21 cellular contexts compared by ENCODE assay signal in genomic region chr14:57383125-57383524, GRCh38. TPM values are rescaled to one million over a fixed set of nuclear protein-coding genes. Genes with fewer than 3 reads are reported as not detected.
A peak's percentile ranks its signal among the peaks of the same experiment; 100 is the strongest.
DNase-seq lines count a peak whose midpoint lies in the region; ATAC-seq and TF ChIP-seq lines count a peak whose summit lies in the region.
"Had no signal": no experiment of that assay in that cellular context is flagged by ENCODE, and none has a peak within 500 bp of the region (broad histone marks: within the 10 kb centered on the region; RNA-seq: fewer than 3 reads in every experiment).

No MANE protein-coding gene starts in this region.

- no peaks in the 10 kb centered on the region for H3K9me3 Mint-ChIP-seq in CD4-positive, alpha-beta T cell
- H3K9me3 Mint-ChIP-seq: IgD-negative memory B cell had no signal

- TF ChIP-seq RAD21 in IMR-90 (IDR thresholded peaks at IDR 0.05; ENCODE audit: low read length) = no peak

- ATAC-seq in IMR-90 (ENCODE audit: low read depth) (peak; percentile 37), HG02885 (IDR thresholded peaks at IDR 0.05; ENCODE audit: poor library complexity, unreplicated experiment) (no peak), HG03175 (IDR thresholded peaks at IDR 0.05; ENCODE audit: unreplicated experiment) (no peak)
- no peak for ATAC-seq in CD4-positive, alpha-beta T cell (ENCODE audit: poor library complexity)

- DNase-seq in GM23248 (no peak), IMR-90 (no peak), epithelial cell of prostate (ENCODE audit: low read depth, low spot score) (no peak), osteoblast (ENCODE audit: insufficient read length, low spot score, missing footprints) (no peak)
- no peak for DNase-seq in CD4-positive, alpha-beta T cell
- DNase-seq: ACHN, C1 segment of cervical spinal cord, DMS79, Kasumi-1, MM.1S, NCI-H1092, NCI-H1436 treated with DMSO at 0.1 percent for 48 hours, NCI-H2029, NCI-H345, NCI-H524 treated with DMSO at 0.1 percent for 48 hours, PC-9 had no signal

- H4K20me1 ChIP-seq in GM23248 (ENCODE audit: insufficient read depth) (no peaks in the 10 kb centered on the region), IMR-90 (ENCODE audit: insufficient read depth, low read length) (no peaks in the 10 kb centered on the region), osteoblast (ENCODE audit: insufficient read depth, low read length) (no peaks in the 10 kb centered on the region)

- CTCF ChIA-PET in IMR-90 (lab: Yijun Ruan, JAX) = interaction anchor here (0.6 kb wide), 1 partner anchor 724 kb away, joined by 6 read pairs; no protein-coding TSS in a partner anchor
- CTCF ChIA-PET in CD4-positive, alpha-beta T cell (lab: Charles Lee) = no interaction called here

- H3K9me1 ChIP-seq in IMR-90 (ENCODE audit: insufficient read depth, low read length) = no peaks in the 10 kb centered on the region; the same call in 1 of the 2 replicates

- peak overlapping the region; percentile 76 for H3K14ac ChIP-seq in IMR-90 (replicated peaks; ENCODE audit: low read depth, low read length)

- no peak overlapping the region for H2AK9ac ChIP-seq in IMR-90 (replicated peaks; ENCODE audit: low read depth, low read length, poor library complexity)

- H3F3A ChIP-seq in GM23248 (ENCODE audit: insufficient read depth) = peaks cover 17% of the 10 kb centered on the region

- H2BK5ac ChIP-seq in IMR-90 (ENCODE audit: low read depth, low read length, poor library complexity, severe bottlenecking) = peak overlapping the region; percentile 54

- H4K5ac ChIP-seq in IMR-90 (ENCODE audit: low read depth, low read length) = peak overlapping the region; percentile 48; the same call in 1 of the 2 replicates

- H3K9ac ChIP-seq in GM23248 (no peak overlapping the region), IMR-90 (ENCODE audit: low read depth, low read length) (no peak overlapping the region)

- peak overlapping the region in 1 of 2 experiments; percentile 33; a peak in 1 of 4 replicates for H4K8ac ChIP-seq in IMR-90 (ENCODE audit: low read depth in 2 of 2, low read length in 2 of 2)

- intact Hi-C loops in IMR-90 (cut with micrococcal nuclease) = no loop called here
- intact Hi-C loops in CD4-positive, alpha-beta T cell (cut with DNase I, micrococcal nuclease) = no loop called here

- H2BK15ac ChIP-seq in IMR-90 (ENCODE audit: low read depth, low read length) = peak overlapping the region; percentile 91; the same call in 1 of the 3 replicates

- BruUV-seq in IMR-90 (replicated peaks; lab: Mats Ljungman, UMichigan) = no TSS peak

- H2BK120ac ChIP-seq in IMR-90 (ENCODE audit: low read depth, low read length) = peak overlapping the region; percentile 86

- peak overlapping the region; percentile 72 for H2BK20ac ChIP-seq in IMR-90 (ENCODE audit: low read depth, low read length)

- in situ Hi-C loops in GM23248 (cut with MboI) = no loop called here
- in situ Hi-C loops in IMR-90 (cut with MboI; ENCODE audit: low sequenced_read_pairs) = no loop called here

- no peak overlapping the region for H2AK5ac ChIP-seq in IMR-90 (ENCODE audit: low read depth, low read length)

- H2AFZ ChIP-seq in GM23248 (peak overlapping the region; percentile 20; the same call in 1 of the 2 replicates), IMR-90 (replicated peaks; ENCODE audit: low read length, poor library complexity) (no peak overlapping the region), osteoblast (ENCODE audit: low read length) (peak overlapping the region; percentile 69)
- H2AFZ ChIP-seq: PC-9 had no signal

- no peaks in the 10 kb centered on the region for H3K4me1 Mint-ChIP-seq in CD4-positive, alpha-beta T cell (ENCODE audit: low read depth)

- TF ChIP-seq CTCF in IMR-90 (conservative IDR thresholded peaks at IDR 0.05; ENCODE audit: low read depth, low read length) = no peak
- TF ChIP-seq CTCF in osteoblast (IDR thresholded peaks at IDR 0.05; ENCODE audit: extremely low read depth, low read depth, low read length) = no peak
- TF ChIP-seq CTCF in CD4-positive, alpha-beta T cell (IDR thresholded peaks at IDR 0.05) = no peak

- H3K4me3 Mint-ChIP-seq in CD4-positive, alpha-beta T cell = no peak overlapping the region
- H3K4me3 Mint-ChIP-seq: IgD-negative memory B cell had no signal

- no peak overlapping the region for H3K56ac ChIP-seq in IMR-90 (ENCODE audit: extremely low read depth, insufficient read depth, low read length)

- H3K4me1 ChIP-seq in GM23248 (ENCODE audit: insufficient read depth) (peaks cover 23% of the 10 kb centered on the region), IMR-90 (ENCODE audit: control insufficient read depth, insufficient read depth, low read length) (peaks cover 8% of the 10 kb centered on the region; the same call in 1 of the 2 replicates), osteoblast (ENCODE audit: insufficient read depth, low read length) (peaks cover 24% of the 10 kb centered on the region)

- H3K79me1 ChIP-seq in IMR-90 (ENCODE audit: low read depth in 1 of 2, low read length in 2 of 2) = no peaks in the 10 kb centered on the region

- H3K4me2 ChIP-seq in GM23248 (ENCODE audit: unreplicated experiment) = no peak overlapping the region
- peak overlapping the region; percentile 43; the same call in 1 of the 2 replicates for H3K4me2 ChIP-seq in IMR-90 (ENCODE audit: low read depth, low read length)
- H3K4me2 ChIP-seq in osteoblast (ENCODE audit: insufficient read depth, low read length) = no peak overlapping the region

- dilution Hi-C loops in IMR-90 (cut with HindIII; ENCODE audit: low sequenced_read_pairs, unreplicated experiment) = no loop called here

- TF ChIP-seq POLR2A in IMR-90 (IDR thresholded peaks at IDR 0.05; ENCODE audit: low read depth, low read length) = no peak

- no peaks in the 10 kb centered on the region for H3K79me2 ChIP-seq in GM23248 (ENCODE audit: insufficient read depth)
- H3K79me2 ChIP-seq in osteoblast (ENCODE audit: insufficient read depth, low read length) = no peaks in the 10 kb centered on the region

- H3K9me2 ChIP-seq in GM23248 (ENCODE audit: insufficient read depth) = no peaks in the 10 kb centered on the region

- no peaks in the 10 kb centered on the region for H3K27me3 ChIP-seq in GM23248 (replicated peaks; ENCODE audit: insufficient read depth)
- H3K27me3 ChIP-seq in IMR-90 (ENCODE audit: control insufficient read depth, insufficient read depth, low read length) = no peaks in the 10 kb centered on the region
- H3K27me3 ChIP-seq in osteoblast (ENCODE audit: insufficient read depth, low read length) = no peaks in the 10 kb centered on the region
- no peaks in the 10 kb centered on the region for H3K27me3 ChIP-seq in CD4-positive, alpha-beta T cell (ENCODE audit: control insufficient read depth, insufficient read depth, low read length)

- no peaks in the 10 kb centered on the region for H3K36me3 ChIP-seq in GM23248 (ENCODE audit: low read depth)
- H3K36me3 ChIP-seq in IMR-90 (ENCODE audit: control insufficient read depth, insufficient read depth, low read length) = no peaks in the 10 kb centered on the region
- no peaks in the 10 kb centered on the region for H3K36me3 ChIP-seq in osteoblast (ENCODE audit: insufficient read depth, low read length)
- H3K36me3 ChIP-seq: HAP-1 had no signal

- H3K27me3 Mint-ChIP-seq in CD4-positive, alpha-beta T cell = no peaks in the 10 kb centered on the region

- peak overlapping the region; percentile 91 for H3K23ac ChIP-seq in IMR-90 (ENCODE audit: low read depth, low read length)

- peak overlapping the region; percentile 52; the same call in 1 of the 2 replicates for H4K91ac ChIP-seq in IMR-90 (ENCODE audit: insufficient read depth, low read depth, low read length)

- H3K36me3 Mint-ChIP-seq in CD4-positive, alpha-beta T cell (ENCODE audit: low read depth) = no peaks in the 10 kb centered on the region

- H3K27ac ChIP-seq in GM23248 = peak overlapping the region; percentile 47
- no peak overlapping the region for H3K27ac ChIP-seq in IMR-90 (ENCODE audit: insufficient read depth, low read length)
- peak overlapping the region; percentile 42 for H3K27ac ChIP-seq in epithelial cell of prostate
- peak overlapping the region; percentile 25 for H3K27ac ChIP-seq in osteoblast (ENCODE audit: low read depth, low read length)
- no peak overlapping the region for H3K27ac ChIP-seq in CD4-positive, alpha-beta T cell (ENCODE audit: low read depth, low read length)
- H3K27ac ChIP-seq: PC-9, RWPE1 had no signal

- POLR2A ChIA-PET in IMR-90 (lab: Charles Lee; ENCODE audit: unreplicated experiment) = no interaction called here
- POLR2A ChIA-PET in CD4-positive, alpha-beta T cell (lab: Charles Lee) = no interaction called here

- no peak overlapping the region for H3K4me3 ChIP-seq in GM23248
- no peak overlapping the region for H3K4me3 ChIP-seq in IMR-90 (ENCODE audit: insufficient read depth, low read depth, low read length)
- H3K4me3 ChIP-seq in osteoblast (ENCODE audit: insufficient read depth, low read length) = no peak overlapping the region
- H3K4me3 ChIP-seq: HAP-1, PC-9 had no signal

- peak overlapping the region; percentile 52; the same call in 1 of the 2 replicates for H3K18ac ChIP-seq in IMR-90 (ENCODE audit: low read depth, low read length)

- no peak overlapping the region for H3K27ac Mint-ChIP-seq in CD4-positive, alpha-beta T cell
- H3K27ac Mint-ChIP-seq: IgD-negative memory B cell had no signal

- peak overlapping the region; percentile 58; the same call in 1 of the 2 replicates for H3K4ac ChIP-seq in IMR-90 (ENCODE audit: low read depth, low read length)

- H3K9me3 ChIP-seq in GM23248 (ENCODE audit: low read depth) = no peaks in the 10 kb centered on the region
- H3K9me3 ChIP-seq in IMR-90 (ENCODE audit: control insufficient read depth, insufficient read depth, low read length) = no peaks in the 10 kb centered on the region
- H3K9me3 ChIP-seq in osteoblast (ENCODE audit: low read depth, low read length) = no peaks in the 10 kb centered on the region
- H3K9me3 ChIP-seq in CD4-positive, alpha-beta T cell (ENCODE audit: control insufficient read depth, low read length) = no peaks in the 10 kb centered on the region
- H3K9me3 ChIP-seq: HAP-1 had no signal

TF ChIP-seq in IMR-90, 13 proteins besides CTCF, POLR2A, EP300 and RAD21 (continues in another document):
- TF ChIP-seq NFE2L2 (IDR thresholded peaks at IDR 0.05; ENCODE audit: low read depth, low read length) = no peak
- no peak for TF ChIP-seq MAZ (IDR thresholded peaks at IDR 0.05; ENCODE audit: borderline replicate concordance, low read depth, low read length)
- no peak for TF ChIP-seq RFX5 (IDR thresholded peaks at IDR 0.05; ENCODE audit: low read depth, low read length)
- no peak for TF ChIP-seq MXI1 (IDR thresholded peaks at IDR 0.05; ENCODE audit: borderline replicate concordance, low read depth, low read length)

RNA-seq across cellular contexts. Expression of gene NAA30, which starts 7.3 kb away (rescaled TPM):
- total RNA-seq in GM23248 (2014; rRNA removed; shearing (Covaris generic)) = 23.9 and 30.0 TPM in 2 replicates
- polyA plus RNA-seq in GM23248 (2016; fragmentation: Nextera tagmentation; extraction: Ambion mirVana) (14.3 and 17.2 TPM in 2 replicates), IMR-90 (2012; rRNA removed) (3.6 and 5.8 TPM in 2 replicates)
- total RNA-seq in IMR-90 (2012; rRNA removed) (24.4 and 25.3 TPM in 2 replicates), osteoblast (19.5 and 21.8 TPM in 2 replicates)
- polyA plus RNA-seq in IMR-90 (2012; cell fraction: cytosol; rRNA removed) = 1.2 TPM in 2 replicates
- 0.88 and 3.7 TPM in 2 replicates for polyA plus RNA-seq in IMR-90 (2012; cell fraction: nucleus; rRNA removed; ENCODE audit: low replicate concordance)
- total RNA-seq in CD4-positive, alpha-beta T cell = 10 to 100 TPM; 25.8 to 27.7 TPM

Comparison
In these comparisons a context has a peak if more than half of its experiments do, and no peak if none do; other contexts are left out.
1. H3K27ac ChIP-seq: peak in GM23248 (single experiment), epithelial cell of prostate (single experiment) and osteoblast (single experiment); none in IMR-90 (single experiment) and CD4-positive, alpha-beta T cell (single experiment).